24 cellular contexts compared by ENCODE assay signal in genomic region chr5:125151150-125151932, GRCh38.
DNase-seq lines count a peak whose midpoint lies in the region; ATAC-seq and TF ChIP-seq lines count a peak whose summit lies in the region.
"Had no signal": no experiment of that assay in that cellular context is flagged by ENCODE, and none has a peak within 500 bp of the region (broad histone marks: within the 10 kb centered on the region; RNA-seq: fewer than 3 reads in every experiment).

No MANE protein-coding gene starts in this region.

- no TSS peak for BruUV-seq in Panc1 (replicated peaks; lab: Mats Ljungman, UMichigan)

- DNase-seq in NCI-H82 (lab: John Stamatoyannopoulos, UW) (peak; percentile 40), NCI-H82 treated with DMSO at 0.1 percent for 48 hours (lab: John Stamatoyannopoulos, UW; ENCODE audit: unreplicated experiment) (no peak), Panc1 (ENCODE audit: low read depth, low spot score) (no peak), dedifferentiated amniotic fluid mesenchymal stem cell (ENCODE audit: extremely low spot score) (no peak), RPMI8226 (no peak), kidney tubule cell (ENCODE audit: low spot score) (no peak)
- no peak for DNase-seq in naive thymus-derived CD8-positive, alpha-beta T cell
- DNase-seq: AML-193; Calu3; effector memory CD4-positive, alpha-beta T cell; EL; esophagus squamous epithelium; Karpas-422; left cardiac atrium; NCI-H1048; NCI-H2081 treated with DMSO at 0.1 percent for 48 hours; NCI-H510A; right cardiac atrium; SHP77 treated with DMSO at 0.1 percent for 48 hours; thyroid gland had no signal

- no peaks in the 10 kb centered on the region for H3K9me3 ChIP-seq in Panc1 (ENCODE audit: control insufficient read depth, insufficient read depth, low read depth, low read length)
- H3K9me3 ChIP-seq: esophagus squamous epithelium, thyroid gland had no signal

- H3K4me1 Mint-ChIP-seq in nephron = peaks cover 52% of the 10 kb centered on the region
- H3K4me1 Mint-ChIP-seq in naive thymus-derived CD8-positive, alpha-beta T cell = no peaks in the 10 kb centered on the region
- H3K4me1 Mint-ChIP-seq: central memory CD8-positive, alpha-beta T cell had no signal

- intact Hi-C loops in Panc1 (cut with micrococcal nuclease; ENCODE audit: unreplicated experiment) = no loop called here

- H3K27ac Mint-ChIP-seq in nephron = peak overlapping the region; percentile 71 to 88 (median 82)
- no peak overlapping the region for H3K27ac Mint-ChIP-seq in naive thymus-derived CD8-positive, alpha-beta T cell
- H3K27ac Mint-ChIP-seq: stimulated activated memory B cell treated with anti-CD40 and anti-IgM and Interleukin-4, amounts not matched to agents 10 μg/mL and 1 μg/mL and 100 μg/mL, for 72 hours had no signal

- no peaks in the 10 kb centered on the region for H3K36me3 Mint-ChIP-seq in nephron (ENCODE audit: low read depth)
- no peaks in the 10 kb centered on the region for H3K36me3 Mint-ChIP-seq in naive thymus-derived CD8-positive, alpha-beta T cell
- H3K36me3 Mint-ChIP-seq: stimulated activated memory B cell treated with anti-CD40 and anti-IgM and Interleukin-4, amounts not matched to agents 10 μg/mL and 1 μg/mL and 100 μg/mL, for 72 hours had no signal

- H3K4me3 ChIP-seq in Panc1 (ENCODE audit: low read depth in 2 of 2, low read length in 2 of 2) = no peak overlapping the region
- H3K4me3 ChIP-seq: esophagus squamous epithelium, thyroid gland had no signal

- H3K36me3 ChIP-seq in Panc1 (ENCODE audit: control insufficient read depth, insufficient read depth, low read length) = no peaks in the 10 kb centered on the region
- H3K36me3 ChIP-seq: esophagus squamous epithelium, thyroid gland had no signal

- POLR2A ChIA-PET in Panc1 (lab: Charles Lee) = no interaction called here
- POLR2A ChIA-PET in naive thymus-derived CD8-positive, alpha-beta T cell (lab: Charles Lee) = no interaction called here

- H3K27me3 Mint-ChIP-seq in nephron (ENCODE audit: low read depth) = no peaks in the 10 kb centered on the region
- H3K27me3 Mint-ChIP-seq in naive thymus-derived CD8-positive, alpha-beta T cell = peaks cover 0 to 4% (median 0%) of the 10 kb centered on the region in 5 donors
- H3K27me3 Mint-ChIP-seq: central memory CD8-positive, alpha-beta T cell had no signal

- peak overlapping the region; percentile 15; the same call in 1 of the 2 replicates for H3K27ac ChIP-seq in Panc1 (ENCODE audit: low read length)
- H3K27ac ChIP-seq: 22Rv1, esophagus squamous epithelium, thyroid gland had no signal

- in situ Hi-C loops in Panc1 (cut with HindIII; ENCODE audit: low pct_unique_long_range_greater_than_20kb, low sequenced_read_pairs) = no loop called here

- CTCF ChIA-PET in Panc1 (lab: Charles Lee) = interaction anchor here (0.7 kb wide), 1 partner anchor 215 kb away, joined by 6 read pairs; no protein-coding TSS in a partner anchor

- no peaks in the 10 kb centered on the region for H3K27me3 ChIP-seq in Panc1 (ENCODE audit: control insufficient read depth, insufficient read depth, low read length)
- H3K27me3 ChIP-seq: esophagus squamous epithelium, thyroid gland had no signal

- no peak overlapping the region for H3K4me3 Mint-ChIP-seq in nephron
- H3K4me3 Mint-ChIP-seq in naive thymus-derived CD8-positive, alpha-beta T cell = no peak overlapping the region
- H3K4me3 Mint-ChIP-seq: central memory CD8-positive, alpha-beta T cell; stimulated activated memory B cell treated with anti-CD40 and anti-IgM and Interleukin-4, amounts not matched to agents 10 μg/mL and 1 μg/mL and 100 μg/mL, for 72 hours had no signal

- ATAC-seq in Panc1 = no peak
- ATAC-seq in naive thymus-derived CD8-positive, alpha-beta T cell = no peak
- ATAC-seq: right cardiac atrium; stimulated activated memory B cell treated with anti-CD40 and anti-IgM and Interleukin-4, amounts not matched to agents 10 μg/mL and 1 μg/mL and 100 μg/mL, for 72 hours had no signal

- no peaks in the 10 kb centered on the region for H3K9me3 Mint-ChIP-seq in nephron
- peaks cover 0 to 19% (median 0%) of the 10 kb centered on the region in 9 donors for H3K9me3 Mint-ChIP-seq in naive thymus-derived CD8-positive, alpha-beta T cell
- H3K9me3 Mint-ChIP-seq: stimulated activated memory B cell treated with anti-CD40 and anti-IgM and Interleukin-4, amounts not matched to agents 10 μg/mL and 1 μg/mL and 100 μg/mL, for 72 hours had no signal

- TF ChIP-seq CTCF in Panc1 (IDR thresholded peaks at IDR 0.05) = no peak
- TF ChIP-seq CTCF in nephron (IDR thresholded peaks at IDR 0.05; ENCODE audit: unreplicated experiment in 3 of 3) = no peak

- no peaks in the 10 kb centered on the region for H3K4me1 ChIP-seq in Panc1 (ENCODE audit: control insufficient read depth, insufficient read depth, low read length)
- H3K4me1 ChIP-seq: thyroid gland had no signal

Comparison
In these comparisons a context has a peak if more than half of its experiments do, and no peak if none do; other contexts are left out.
1. H3K27ac Mint-ChIP-seq: peak in nephron (3 of 3); none in naive thymus-derived CD8-positive, alpha-beta T cell (0 of 10).